ENCODE assay signal across 10 cellular contexts in the genomic region with DNA sequence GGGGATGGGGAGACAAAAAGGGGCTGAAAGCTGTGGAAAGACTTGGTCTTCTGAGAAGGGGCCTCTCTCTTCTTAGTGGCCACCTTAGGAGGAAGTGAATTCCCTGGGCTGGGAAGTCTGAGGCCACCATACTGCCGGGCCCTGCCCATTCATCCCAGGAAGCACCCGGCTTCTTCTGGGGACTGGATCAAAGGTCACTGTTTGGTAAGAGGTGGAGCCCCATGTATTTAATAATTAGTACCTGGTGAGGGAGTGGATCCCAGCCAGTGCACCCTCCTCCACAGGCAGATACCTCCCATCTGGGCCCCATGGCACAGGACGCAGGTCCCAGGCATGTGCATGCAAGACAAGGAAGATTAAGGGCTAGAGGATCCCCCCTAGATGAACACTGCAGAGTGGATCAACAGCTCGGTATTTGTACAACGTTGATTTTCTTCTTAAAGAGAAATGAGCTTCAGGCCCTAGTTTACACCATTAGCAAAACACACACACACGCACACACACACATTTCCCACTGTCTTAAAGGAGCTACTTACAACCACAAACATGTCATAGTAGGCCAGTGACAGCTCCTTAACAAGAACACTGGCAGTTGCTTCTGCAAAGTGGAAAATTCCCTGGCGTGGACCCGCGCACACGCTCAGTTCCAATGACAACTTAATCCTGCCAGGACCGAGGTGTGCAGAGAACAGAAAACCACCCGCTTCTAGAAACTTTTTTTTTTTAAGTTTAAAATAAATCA.
DNase-seq lines count a peak whose midpoint lies in the region; ATAC-seq and TF ChIP-seq lines count a peak whose summit lies in the region.
"Had no signal": no experiment of that assay in that cellular context is flagged by ENCODE, and none has a peak within 500 bp of the region (broad histone marks: within the 10 kb centered on the region; RNA-seq: fewer than 3 reads in every experiment).

No MANE protein-coding gene starts in this region.

- H3K9me3 ChIP-seq in lower lobe of right lung (no peaks in the 10 kb centered on the region), tibial artery (no peaks in the 10 kb centered on the region)
- H3K9me3 ChIP-seq: SJSA1 had no signal

- no peaks in the 10 kb centered on the region for H3K9me3 Mint-ChIP-seq in activated CD8-positive, alpha-beta memory T cell treated with anti-CD3 and anti-CD28 coated beads, Interleukin-2, amount 10 ng/mL, durations not matched to agents 7 days and 5 days (ENCODE audit: low read depth)

- H3K27ac Mint-ChIP-seq in activated CD8-positive, alpha-beta memory T cell treated with anti-CD3 and anti-CD28 coated beads, Interleukin-2, amount 10 ng/mL, durations not matched to agents 7 days and 5 days = peak overlapping the region; percentile 85

- H3K36me3 Mint-ChIP-seq in activated CD8-positive, alpha-beta memory T cell treated with anti-CD3 and anti-CD28 coated beads, Interleukin-2, amount 10 ng/mL, durations not matched to agents 7 days and 5 days = no peaks in the 10 kb centered on the region

- CTCF ChIA-PET in activated CD8-positive, alpha-beta memory T cell treated with anti-CD3 and anti-CD28 coated beads, Interleukin-2, amount 10 ng/mL, durations not matched to agents 7 days and 5 days (lab: Charles Lee) = interaction anchor here (0.7 kb wide), 1 partner anchor 199 kb away, joined by 3 read pairs; no protein-coding TSS in a partner anchor

- H3K36me3 ChIP-seq in lower lobe of right lung (no peaks in the 10 kb centered on the region), tibial artery (no peaks in the 10 kb centered on the region)

- intact Hi-C loops in lower lobe of right lung (cut with DNase I) (no loop called here), tibial artery (cut with DNase I; ENCODE audit: low total_unique reads) (no loop called here)

- peaks cover 88% of the 10 kb centered on the region for H3K4me1 Mint-ChIP-seq in activated CD8-positive, alpha-beta memory T cell treated with anti-CD3 and anti-CD28 coated beads, Interleukin-2, amount 10 ng/mL, durations not matched to agents 7 days and 5 days

- TF ChIP-seq CTCF in lower lobe of right lung (IDR thresholded peaks at IDR 0.05) (no peak), tibial artery (IDR thresholded peaks at IDR 0.05) (no peak)

- DNase-seq in activated CD8-positive, alpha-beta memory T cell treated with anti-CD3 and anti-CD28 coated beads, Interleukin-2, amount 10 ng/mL, durations not matched to agents 7 days and 5 days = peak; percentile 59
- DNase-seq in activated CD8-positive, alpha-beta memory T cell treated with anti-CD3 and anti-CD28 coated beads, Interleukin-2, amount 50 U/mL, for 4 hours = no peak
- DNase-seq in cerebellum (ENCODE audit: low spot score) = peak; percentile 44
- DNase-seq in lower lobe of right lung = no peak
- DNase-seq in tibial artery = peak; percentile 38 to 89
- DNase-seq in A172 (ENCODE audit: low spot score) = no peak
- no peak for DNase-seq in T1000 (lab: John Stamatoyannopoulos, UW)
- DNase-seq: activated gamma-delta T cell had no signal

- no peaks in the 10 kb centered on the region for H3K27me3 Mint-ChIP-seq in activated CD8-positive, alpha-beta memory T cell treated with anti-CD3 and anti-CD28 coated beads, Interleukin-2, amount 10 ng/mL, durations not matched to agents 7 days and 5 days

- H3K4me3 Mint-ChIP-seq in activated CD8-positive, alpha-beta memory T cell treated with anti-CD3 and anti-CD28 coated beads, Interleukin-2, amount 10 ng/mL, durations not matched to agents 7 days and 5 days = no peak overlapping the region

- H3K4me3 ChIP-seq in lower lobe of right lung (no peak overlapping the region), tibial artery (no peak overlapping the region)
- H3K4me3 ChIP-seq: SJSA1 had no signal

- ATAC-seq in activated CD8-positive, alpha-beta memory T cell treated with anti-CD3 and anti-CD28 coated beads, Interleukin-2, amount 10 ng/mL, durations not matched to agents 7 days and 5 days = no peak
- ATAC-seq in lower lobe of right lung = peak; percentile 34 to 35
- ATAC-seq in HG03520 (IDR thresholded peaks at IDR 0.05; ENCODE audit: unreplicated experiment) = no peak

- H3K27me3 ChIP-seq in lower lobe of right lung (ENCODE audit: low read depth) = no peaks in the 10 kb centered on the region
- H3K27me3 ChIP-seq in tibial artery = no peaks in the 10 kb centered on the region
- H3K27me3 ChIP-seq: SJSA1 had no signal

- peaks cover 44% of the 10 kb centered on the region for H3K4me1 ChIP-seq in lower lobe of right lung
- peaks cover 0 to 100% (median 92%) of the 10 kb centered on the region in 4 donors for H3K4me1 ChIP-seq in tibial artery

- peak overlapping the region; percentile 36 for H3K27ac ChIP-seq in lower lobe of right lung
- H3K27ac ChIP-seq in tibial artery = peak overlapping the region; percentile 87 to 98
- H3K27ac ChIP-seq: SJSA1 had no signal

Comparison
In these comparisons a context has a peak if more than half of its experiments do, and no peak if none do; other contexts are left out.
1. DNase-seq: peak in activated CD8-positive, alpha-beta memory T cell treated with anti-CD3 and anti-CD28 coated beads, Interleukin-2, amount 10 ng/mL, durations not matched to agents 7 days and 5 days (single experiment), cerebellum (single experiment) and tibial artery (2 of 2); none in activated CD8-positive, alpha-beta memory T cell treated with anti-CD3 and anti-CD28 coated beads, Interleukin-2, amount 50 U/mL, for 4 hours (single experiment), lower lobe of right lung (single experiment), A172 (single experiment) and T1000 (single experiment).
2. ATAC-seq: peak in lower lobe of right lung (2 of 2); none in activated CD8-positive, alpha-beta memory T cell treated with anti-CD3 and anti-CD28 coated beads, Interleukin-2, amount 10 ng/mL, durations not matched to agents 7 days and 5 days (single experiment) and HG03520 (single experiment).